Comparison of ENCODE assay signal across 8 cellular contexts in genomic region chr11:71080239-71081097, GRCh38.
A peak's percentile ranks its signal among the peaks of the same experiment; 100 is the strongest.
DNase-seq lines count a peak whose midpoint lies in the region; ATAC-seq and TF ChIP-seq lines count a peak whose summit lies in the region.

No MANE protein-coding gene starts in this region.

- TF ChIP-seq CTCF in HFFc6 (IDR thresholded peaks at IDR 0.05) (peak; percentile 83), prostate gland (IDR thresholded peaks at IDR 0.05) (peak in 3 of 4 experiments; percentile 53 to 61 (median 61))

- peaks cover 5% of the 10 kb centered on the region; the same call in 1 of the 2 replicates for H3K27me3 Mint-ChIP-seq in HFFc6 (ENCODE audit: insufficient read depth)

- intact Hi-C loops in prostate gland (cut with DNase I): no loop called here

- DNase-seq in COLO829 (ENCODE audit: low spot score) (peak; percentile 31), HFFc6 (peak; percentile 59), NCI-H510A (lab: John Stamatoyannopoulos, UW) (peak; percentile 72), globus pallidus (ENCODE audit: low spot score) (peak; percentile 47), prostate gland (ENCODE audit: low spot score) (peak; percentile 49)
- DNase-seq in activated CD8-positive, alpha-beta memory T cell treated with anti-CD3 and anti-CD28 coated beads, Interleukin-2, amount 50 U/mL, for 48 hours: peak; percentile 75

- 62% methylated on average over 25 of the region's 25 CpGs for WGBS in prostate gland

- no peaks in the 10 kb centered on the region for H3K9me3 ChIP-seq in prostate gland

- no peaks in the 10 kb centered on the region for H3K4me1 Mint-ChIP-seq in HFFc6 (ENCODE audit: low read depth)

- H3K36me3 Mint-ChIP-seq in HFFc6 (ENCODE audit: low read depth): no peaks in the 10 kb centered on the region

- no peak overlapping the region for H3K27ac Mint-ChIP-seq in HFFc6

- no peak for TF ChIP-seq POLR2A in prostate gland (IDR thresholded peaks at IDR 0.05)

- H3K4me3 Mint-ChIP-seq in HFFc6: no peak overlapping the region

- no peaks in the 10 kb centered on the region for H3K36me3 ChIP-seq in prostate gland

- H3K4me1 ChIP-seq in prostate gland (replicated peaks): no peaks in the 10 kb centered on the region

- ATAC-seq in GM21528 (IDR thresholded peaks at IDR 0.05; ENCODE audit: low FRiP score, unreplicated experiment): no peak
- no peak for ATAC-seq in HG02870 (IDR thresholded peaks at IDR 0.05; ENCODE audit: unreplicated experiment)

- no peak overlapping the region for H3K4me3 ChIP-seq in prostate gland

- no peaks in the 10 kb centered on the region for H3K27me3 ChIP-seq in prostate gland (replicated peaks; ENCODE audit: insufficient read depth)

- H3K27ac ChIP-seq in prostate gland: no peak overlapping the region

- H3K9me3 Mint-ChIP-seq in HFFc6: peaks cover 20% of the 10 kb centered on the region; the same call in 1 of the 2 replicates
